Comparison of ENCODE assay signal across 10 cellular contexts in genomic region chr16:56985288-56985961, GRCh38. TPM values are rescaled to one million over a fixed set of nuclear protein-coding genes. Genes with fewer than 3 reads are reported as not detected.
DNase-seq lines count a peak whose midpoint lies in the region; ATAC-seq and TF ChIP-seq lines count a peak whose summit lies in the region.
"Had no signal": no experiment of that assay in that cellular context is flagged by ENCODE, and none has a peak within 500 bp of the region (broad histone marks: within the 10 kb centered on the region; RNA-seq: fewer than 3 reads in every experiment).

No MANE protein-coding gene starts in this region.

- no peak for TF ChIP-seq POLR2A in esophagus muscularis mucosa (IDR thresholded peaks at IDR 0.05; ENCODE audit: low read depth)

- H3K36me3 ChIP-seq in esophagus muscularis mucosa: no peaks in the 10 kb centered on the region

- peak overlapping the region; percentile 87 for H3K27ac Mint-ChIP-seq in T-helper 2 cell treated with Interferon-gamma antibody and Interleukin-4, amounts not matched to agents 5 μg/mL and 100 μg/mL, for 36 hours
- H3K27ac Mint-ChIP-seq in mesothelial cell of epicardium (no peak overlapping the region), progenitor cell of endocrine pancreas (no peak overlapping the region)

- no peaks in the 10 kb centered on the region for H3K27me3 Mint-ChIP-seq in T-helper 2 cell treated with Interferon-gamma antibody and Interleukin-4, amounts not matched to agents 5 μg/mL and 100 μg/mL, for 36 hours (ENCODE audit: low read depth)
- H3K27me3 Mint-ChIP-seq in mesothelial cell of epicardium (ENCODE audit: low read depth) (peaks cover 48% of the 10 kb centered on the region), progenitor cell of endocrine pancreas (peaks cover 73% of the 10 kb centered on the region)

- DNase-seq in T-helper 2 cell treated with Interferon-gamma antibody and Interleukin-4, amounts not matched to agents 5 μg/mL and 100 μg/mL, for 36 hours (ENCODE audit: low spot score): no peak
- DNase-seq in T-helper 2 cell (no peak), SK-N-DZ (ENCODE audit: low spot score) (peak; percentile 45), esophagus muscularis mucosa (ENCODE audit: extremely low spot score) (no peak), renal cortical epithelial cell (ENCODE audit: low read depth) (peak; percentile 73), mesothelial cell of epicardium (ENCODE audit: low spot score in 2 of 2, unreplicated experiment in 2 of 2) (no peak), progenitor cell of endocrine pancreas (ENCODE audit: low spot score, unreplicated experiment) (no peak)
- DNase-seq: DND-41 had no signal

- peaks cover 40 to 48% (median 43%) of the 10 kb centered on the region in 4 donors for H3K4me1 ChIP-seq in esophagus muscularis mucosa

- 58% methylated on average over 7 of the region's 7 CpGs for WGBS in esophagus muscularis mucosa

- H3K27ac ChIP-seq in esophagus muscularis mucosa (replicated peaks in 1 of 4): peak overlapping the region; percentile 53 to 70 (median 58)

- H3K4me1 Mint-ChIP-seq in T-helper 2 cell treated with Interferon-gamma antibody and Interleukin-4, amounts not matched to agents 5 μg/mL and 100 μg/mL, for 36 hours (ENCODE audit: low read depth): peaks cover 47% of the 10 kb centered on the region
- H3K4me1 Mint-ChIP-seq in mesothelial cell of epicardium: peaks cover 15% of the 10 kb centered on the region
- no peaks in the 10 kb centered on the region for H3K4me1 Mint-ChIP-seq in progenitor cell of endocrine pancreas (ENCODE audit: low read depth)

- no peak for TF ChIP-seq EP300 in esophagus muscularis mucosa (IDR thresholded peaks at IDR 0.05)

- no peaks in the 10 kb centered on the region for H3K9me3 Mint-ChIP-seq in T-helper 2 cell treated with Interferon-gamma antibody and Interleukin-4, amounts not matched to agents 5 μg/mL and 100 μg/mL, for 36 hours
- H3K9me3 Mint-ChIP-seq in mesothelial cell of epicardium (no peaks in the 10 kb centered on the region), progenitor cell of endocrine pancreas (ENCODE audit: low read depth) (no peaks in the 10 kb centered on the region)

- TF ChIP-seq CTCF in esophagus muscularis mucosa (IDR thresholded peaks at IDR 0.05) (no peak), mesothelial cell of epicardium (IDR thresholded peaks at IDR 0.05; ENCODE audit: unreplicated experiment) (no peak), progenitor cell of endocrine pancreas (IDR thresholded peaks at IDR 0.05; ENCODE audit: unreplicated experiment) (no peak)

- no peaks in the 10 kb centered on the region for H3K27me3 ChIP-seq in esophagus muscularis mucosa

- peaks cover 60% of the 10 kb centered on the region for H3K36me3 Mint-ChIP-seq in T-helper 2 cell treated with Interferon-gamma antibody and Interleukin-4, amounts not matched to agents 5 μg/mL and 100 μg/mL, for 36 hours (ENCODE audit: low read depth)
- H3K36me3 Mint-ChIP-seq in mesothelial cell of epicardium (no peaks in the 10 kb centered on the region), progenitor cell of endocrine pancreas (ENCODE audit: insufficient read depth) (no peaks in the 10 kb centered on the region)

- no peak overlapping the region for H3K4me3 ChIP-seq in esophagus muscularis mucosa

- no peak for ATAC-seq in GM21825 (IDR thresholded peaks at IDR 0.05; ENCODE audit: unreplicated experiment)

- no peaks in the 10 kb centered on the region for H3K9me3 ChIP-seq in esophagus muscularis mucosa

- peak overlapping the region; percentile 87 for H3K4me3 Mint-ChIP-seq in T-helper 2 cell treated with Interferon-gamma antibody and Interleukin-4, amounts not matched to agents 5 μg/mL and 100 μg/mL, for 36 hours
- H3K4me3 Mint-ChIP-seq in mesothelial cell of epicardium: no peak overlapping the region
- no peak overlapping the region for H3K4me3 Mint-ChIP-seq in progenitor cell of endocrine pancreas (ENCODE audit: low read depth)

- intact Hi-C loops in esophagus muscularis mucosa (cut with DNase I): no loop called here

RNA-seq across cellular contexts. Expression of gene NLRC5, which starts 3.9 kb away (rescaled TPM):
- not detected in 2 replicates for polyA plus RNA-seq in SK-N-DZ (2014; cell fraction: cytosol; rRNA removed)
- 1.1 TPM in 1 of 2 replicates, not detected in the other for polyA plus RNA-seq in SK-N-DZ (2014; cell fraction: nucleus; rRNA removed)
- total RNA-seq in esophagus muscularis mucosa (10 to 100 TPM; 14.4 to 22.5 (median 16.6) TPM), renal cortical epithelial cell (6.6 and 9.0 TPM in 2 replicates), mesothelial cell of epicardium (1.7 to 3.7 TPM (median 1.8 TPM) in 3 replicates), progenitor cell of endocrine pancreas (not detected in 2 replicates)

RNA-seq across cellular contexts. Expression of gene CETP, which starts 23.7 kb away (rescaled TPM):
- polyA plus RNA-seq in SK-N-DZ (2014; cell fraction: cytosol; rRNA removed): 0.48 TPM in 1 of 2 replicates, not detected in the other
- not detected in 2 replicates for polyA plus RNA-seq in SK-N-DZ (2014; cell fraction: nucleus; rRNA removed)
- total RNA-seq in esophagus muscularis mucosa: 1 to 10 TPM in 1 of 4 donors, under 1 TPM in 2, not detected in 1; 0.19 to 1.2 (median 0.52) TPM
- total RNA-seq in renal cortical epithelial cell: not detected in 2 replicates
- 0.13 TPM in 1 of 3 replicates, not detected in the others for total RNA-seq in mesothelial cell of epicardium
- not detected in 2 replicates for total RNA-seq in progenitor cell of endocrine pancreas
- total RNA-seq: T-helper 2 cell treated with Interferon-gamma antibody and Interleukin-4, amounts not matched to agents 100 ng/mL and 5 ng/mL, for 36 hours had no signal

RNA-seq across cellular contexts. Expression of gene HERPUD1, which starts 53.5 kb away (rescaled TPM):
- polyA plus RNA-seq in SK-N-DZ (2014; cell fraction: cytosol; rRNA removed): 37.4 and 55.6 TPM in 2 replicates
- 47.9 and 58.8 TPM in 2 replicates for polyA plus RNA-seq in SK-N-DZ (2014; cell fraction: nucleus; rRNA removed)
- total RNA-seq in esophagus muscularis mucosa: 10 to 100 TPM; 64.0 to 99.7 (median 71.5) TPM
- total RNA-seq in renal cortical epithelial cell: 87.0 and 252 TPM in 2 replicates
- 77.4 to 80.5 TPM (median 79.8 TPM) in 3 replicates for total RNA-seq in mesothelial cell of epicardium
- total RNA-seq in progenitor cell of endocrine pancreas: 70.0 and 85.9 TPM in 2 replicates

Comparison
In these comparisons a context has a peak if more than half of its experiments do, and no peak if none do; other contexts are left out.
1. DNase-seq: peak in SK-N-DZ (single experiment) and renal cortical epithelial cell (single experiment); none in T-helper 2 cell treated with Interferon-gamma antibody and Interleukin-4, amounts not matched to agents 5 μg/mL and 100 μg/mL, for 36 hours (single experiment), T-helper 2 cell (0 of 5), esophagus muscularis mucosa (single experiment), mesothelial cell of epicardium (0 of 2) and progenitor cell of endocrine pancreas (single experiment).